19 cellular contexts compared by ENCODE assay signal in genomic region chr19:7979011-7979410, GRCh38.
"Had no signal": no experiment of that assay in that cellular context is flagged by ENCODE, and none has a peak within 500 bp of the region (broad histone marks: within the 10 kb centered on the region; RNA-seq: fewer than 3 reads in every experiment).

No MANE protein-coding gene starts in this region.

- H3K4me3 ChIP-seq: hepatocyte, pancreas, tibial nerve, uterus had no signal

- H3K27ac Mint-ChIP-seq: effector memory CD8-positive, alpha-beta T cell; mesothelial cell of epicardium; stimulated activated memory B cell treated with anti-CD40 and anti-IgM and Interleukin-4, amounts not matched to agents 10 μg/mL and 1 μg/mL and 100 μg/mL, for 72 hours had no signal

- H3K27ac ChIP-seq: brain microvascular endothelial cell, epithelial cell of prostate, hepatocyte, pancreas, tibial nerve, uterus had no signal

- H3K4me2 ChIP-seq: hepatocyte had no signal

- H3K27me3 Mint-ChIP-seq: effector memory CD8-positive, alpha-beta T cell; stimulated activated memory B cell treated with anti-CD40 and anti-IgM and Interleukin-4, amounts not matched to agents 10 μg/mL and 1 μg/mL and 100 μg/mL, for 72 hours had no signal

- H2AFZ ChIP-seq: hepatocyte had no signal

- H3K9me3 Mint-ChIP-seq: effector memory CD8-positive, alpha-beta T cell; mesothelial cell of epicardium; neural crest cell; stimulated activated memory B cell treated with anti-CD40 and anti-IgM and Interleukin-4, amounts not matched to agents 10 μg/mL and 1 μg/mL and 100 μg/mL, for 72 hours had no signal

- H3K4me1 ChIP-seq: pancreas, uterus had no signal

- ATAC-seq: activated CD4-positive, CD25-positive, alpha-beta regulatory T cell treated with anti-CD3 and anti-CD28 coated beads, Interleukin-2, amount 50 U/mL, for 24 hours; effector memory CD8-positive, alpha-beta T cell; pancreas; stimulated activated memory B cell treated with anti-CD40 and anti-IgM and Interleukin-4, amounts not matched to agents 10 μg/mL and 1 μg/mL and 100 μg/mL, for 72 hours had no signal

- DNase-seq: activated CD4-positive, alpha-beta T cell treated with anti-CD3 and anti-CD28 coated beads, Interleukin-2, amount 50 U/mL, for 1 hour; activated CD8-positive, alpha-beta memory T cell treated with anti-CD3 and anti-CD28 coated beads for 24 hours; activated naive CD4-positive, alpha-beta T cell treated with Interleukin-2 at 50 U/mL for 16 hours; anterior cingulate cortex; brain microvascular endothelial cell; cerebellar nuclear complex; dermis blood vessel endothelial cell; effector memory CD8-positive, alpha-beta T cell; islet precursor cell; stimulated activated CD4-positive, alpha-beta T cell treated with anti-CD3 and anti-CD28 coated beads, Interleukin-2, amount 100 ng/mL, for 48 hours; uterus had no signal

- FAIRE-seq: pancreas had no signal

- H3K4me3 Mint-ChIP-seq: effector memory CD8-positive, alpha-beta T cell; mesothelial cell of epicardium; neural crest cell; stimulated activated memory B cell treated with anti-CD40 and anti-IgM and Interleukin-4, amounts not matched to agents 10 μg/mL and 1 μg/mL and 100 μg/mL, for 72 hours had no signal

- H3K27me3 ChIP-seq: brain microvascular endothelial cell, hepatocyte, pancreas, tibial nerve, uterus had no signal

- H3K36me3 ChIP-seq: uterus had no signal

- H3K4me1 Mint-ChIP-seq: mesothelial cell of epicardium; neural crest cell; stimulated activated memory B cell treated with anti-CD40 and anti-IgM and Interleukin-4, amounts not matched to agents 10 μg/mL and 1 μg/mL and 100 μg/mL, for 72 hours had no signal

- H3K9me3 ChIP-seq: pancreas, tibial nerve, uterus had no signal
